8 cellular contexts compared by ENCODE assay signal in genomic region chr12:54385251-54385914, GRCh38. TPM values are rescaled to one million over a fixed set of nuclear protein-coding genes. Genes with fewer than 3 reads are reported as not detected.
A peak's percentile ranks its signal among the peaks of the same experiment; 100 is the strongest.
DNase-seq lines count a peak whose midpoint lies in the region; ATAC-seq and TF ChIP-seq lines count a peak whose summit lies in the region.

No MANE protein-coding gene starts in this region.

- peak; percentile 55 for ATAC-seq in GM19452 (IDR thresholded peaks at IDR 0.05; ENCODE audit: unreplicated experiment)
- peak in 3 of 4 donors; percentile 9 to 30 (median 29) for ATAC-seq in heart left ventricle
- ATAC-seq in GM18517 (IDR thresholded peaks at IDR 0.05; ENCODE audit: unreplicated experiment) = no peak
- ATAC-seq in HG02938 (IDR thresholded peaks at IDR 0.05; ENCODE audit: unreplicated experiment) = no peak

- TF ChIP-seq POLR2A in heart left ventricle (IDR thresholded peaks at IDR 0.05) = no peak

- H3K27ac ChIP-seq in heart left ventricle = peak overlapping the region in 9 of 12 donors; percentile 9 to 91 (median 63)
- H3K27ac ChIP-seq in subcutaneous abdominal adipose tissue (ENCODE audit: low read depth, low read length) = peak overlapping the region; percentile 50

- no peaks in the 10 kb centered on the region for H3K27me3 ChIP-seq in heart left ventricle
- no peaks in the 10 kb centered on the region for H3K27me3 ChIP-seq in subcutaneous abdominal adipose tissue (ENCODE audit: control insufficient read depth in 5 of 5, insufficient read depth in 4 of 5, low read length in 5 of 5)

- no peak for TF ChIP-seq CTCF in heart left ventricle (IDR thresholded peaks at IDR 0.05)

- intact Hi-C loops in heart left ventricle (cut with DNase I) = no loop called here

- no peaks in the 10 kb centered on the region for H3K36me3 Mint-ChIP-seq in IgD-negative memory B cell

- no peaks in the 10 kb centered on the region for H3K27me3 Mint-ChIP-seq in IgD-negative memory B cell

- WGBS in heart left ventricle, 4 donors = 61 to 81% (median 70%) methylated on average over 9 to 10 of the region's 10 CpGs

- H3K27ac Mint-ChIP-seq in IgD-negative memory B cell = peak overlapping the region; percentile 5 to 82 (median 53)

- H3K4me3 ChIP-seq in heart left ventricle (peak overlapping the region in 7 of 12 donors; percentile 1 to 31 (median 12)), subcutaneous abdominal adipose tissue (ENCODE audit: low read depth in 1 of 5, low read length in 5 of 5) (peak overlapping the region; percentile 0 to 53 (median 35))

- peak overlapping the region in 4 of 5 donors; percentile 20 to 62 (median 40) for H3K9ac ChIP-seq in subcutaneous abdominal adipose tissue (ENCODE audit: low read length in 5 of 5)

- H3K36me3 ChIP-seq in heart left ventricle = no peaks in the 10 kb centered on the region
- H3K36me3 ChIP-seq in subcutaneous abdominal adipose tissue (ENCODE audit: control insufficient read depth in 5 of 5, insufficient read depth in 5 of 5, low read length in 5 of 5) = no peaks in the 10 kb centered on the region

- H3K9me3 ChIP-seq in heart left ventricle (no peaks in the 10 kb centered on the region), subcutaneous abdominal adipose tissue (ENCODE audit: control insufficient read depth in 5 of 5, low read length in 5 of 5) (no peaks in the 10 kb centered on the region)

- H3K4me3 Mint-ChIP-seq in IgD-negative memory B cell = peak overlapping the region in 2 of 4 donors; percentile 74 to 79

- H3K4me1 Mint-ChIP-seq in IgD-negative memory B cell = peaks cover 27 to 30% (median 28%) of the 10 kb centered on the region in 3 donors

- H3K4me1 ChIP-seq in heart left ventricle (peaks cover 0 to 47% (median 6%) of the 10 kb centered on the region in 12 donors), subcutaneous abdominal adipose tissue (ENCODE audit: control insufficient read depth in 5 of 5, insufficient read depth in 5 of 5, low read length in 5 of 5) (peaks cover 4 to 45% (median 31%) of the 10 kb centered on the region in 5 donors)

- DNase-seq in heart left ventricle (peak in 1 of 5 donors; percentile 58), NCI-H2171 (lab: John Stamatoyannopoulos, UW) (no peak)
- DNase-seq in activated naive CD4-positive, alpha-beta T cell treated with Interleukin-2 at 50 U/mL for 16 hours = no peak

- H3K9me3 Mint-ChIP-seq in IgD-negative memory B cell = no peaks in the 10 kb centered on the region

RNA-seq across cellular contexts. Expression of gene ZNF385A, which starts 0.8 kb away (rescaled TPM):
- polyA plus RNA-seq in IgD-negative memory B cell (4.2 TPM), heart left ventricle (1 to 10 TPM; 5.3 TPM)
- total RNA-seq in heart left ventricle = 10 to 100 TPM in 4 of 9 donors, 1 to 10 TPM in 5; 3.6 to 22.7 (median 6.7) TPM

RNA-seq across cellular contexts. Expression of gene GPR84, which starts 21.1 kb away (rescaled TPM):
- polyA plus RNA-seq in IgD-negative memory B cell (not detected), heart left ventricle (under 1 TPM in 1 of 2 donors, not detected in 1; 0.37 TPM)
- 1 to 10 TPM in 2 of 9 donors, under 1 TPM in 2, not detected in 5; 0.21 to 4.4 (median 0.94) TPM for total RNA-seq in heart left ventricle

RNA-seq across cellular contexts. Expression of gene ITGA5, which starts 33.7 kb away (rescaled TPM):
- polyA plus RNA-seq in IgD-negative memory B cell (1.6 TPM), heart left ventricle (100 to 1,000 TPM in 1 of 2 donors, 10 to 100 TPM in 1; 33.2 to 301 TPM)
- 100 to 1,000 TPM in 2 of 9 donors, 10 to 100 TPM in 7; 41.6 to 128 (median 55.0) TPM for total RNA-seq in heart left ventricle

Comparison
In these comparisons a context has a peak if more than half of its experiments do, and no peak if none do; other contexts are left out.
1. ATAC-seq: peak in GM19452 (single experiment) and heart left ventricle (3 of 4); none in GM18517 (single experiment) and HG02938 (single experiment).
2. RNA of gene ITGA5, which starts 33.7 kb away (polyA plus RNA-seq): 33.2 to 301 TPM in heart left ventricle; 1.6 TPM in IgD-negative memory B cell (single experiment); every median in the first group is over 10 times any median in the second.